Comparison of ENCODE assay signal across 10 cellular contexts in genomic region chr3:57298041-57298440, GRCh38. TPM values are rescaled to one million over a fixed set of nuclear protein-coding genes. Genes with fewer than 3 reads are reported as not detected.
DNase-seq lines count a peak whose midpoint lies in the region; ATAC-seq and TF ChIP-seq lines count a peak whose summit lies in the region.
"Had no signal": no experiment of that assay in that cellular context is flagged by ENCODE, and none has a peak within 500 bp of the region (broad histone marks: within the 10 kb centered on the region; RNA-seq: fewer than 3 reads in every experiment).

No MANE protein-coding gene starts in this region.

- peak; percentile 23 for DNase-seq in activated naive CD4-positive, alpha-beta T cell treated with anti-CD3 and anti-CD28 coated beads for 36 hours
- no peak for DNase-seq in activated naive CD4-positive, alpha-beta T cell treated with anti-CD3 and anti-CD28 coated beads, Interleukin-2, amount 50 U/mL, for 16 hours
- peak; percentile 65 for DNase-seq in RWPE1 (ENCODE audit: low spot score)
- DNase-seq in fibroblast of the aortic adventitia (ENCODE audit: low read depth) = peak; percentile 16
- no peak for DNase-seq in stimulated activated naive CD8-positive, alpha-beta T cell treated with anti-CD3 and anti-CD28 coated beads, Interleukin-15, Interleukin-2, amounts not matched to agents 100 U/mL and 50 U/mL, for 24 hours
- DNase-seq in activated gamma-delta T cell (lab: John Stamatoyannopoulos, UW) = no peak
- DNase-seq: BE2C, sigmoid colon had no signal

- peak; percentile 49 for ATAC-seq in stimulated activated naive CD8-positive, alpha-beta T cell treated with anti-CD3 and anti-CD28 coated beads, Interleukin-15, Interleukin-2, amounts not matched to agents 100 U/mL and 50 U/mL, for 24 hours
- ATAC-seq in HG03139 (IDR thresholded peaks at IDR 0.05; ENCODE audit: unreplicated experiment) = no peak
- ATAC-seq in GM21360 (IDR thresholded peaks at IDR 0.05; ENCODE audit: unreplicated experiment) = no peak

- no peaks in the 10 kb centered on the region for H3K36me3 Mint-ChIP-seq in activated naive CD4-positive, alpha-beta T cell treated with anti-CD3 and anti-CD28 coated beads for 36 hours (ENCODE audit: low read depth)

- H3K4me1 Mint-ChIP-seq in activated naive CD4-positive, alpha-beta T cell treated with anti-CD3 and anti-CD28 coated beads for 36 hours (ENCODE audit: low read depth) = no peaks in the 10 kb centered on the region

- POLR2A ChIA-PET in RWPE1 (lab: Yijun Ruan, JAX; ENCODE audit: low non-redundant PET) = no interaction called here

- no peaks in the 10 kb centered on the region for H3K9me3 Mint-ChIP-seq in activated naive CD4-positive, alpha-beta T cell treated with anti-CD3 and anti-CD28 coated beads for 36 hours

- no peak for TF ChIP-seq CTCF in RWPE1 (conservative IDR thresholded peaks at IDR 0.05; ENCODE audit: low read depth)
- peak; percentile 21 for TF ChIP-seq CTCF in fibroblast of the aortic adventitia (IDR thresholded peaks at IDR 0.05; ENCODE audit: insufficient read depth, low read length)

- no peak overlapping the region for H3K4me3 ChIP-seq in fibroblast of the aortic adventitia (ENCODE audit: low read depth, low read length)
- H3K4me3 ChIP-seq: sigmoid colon had no signal

- intact Hi-C loops in activated naive CD4-positive, alpha-beta T cell treated with anti-CD3 and anti-CD28 coated beads for 36 hours (cut with micrococcal nuclease) = no loop called here

- no peak overlapping the region for H3K4me3 Mint-ChIP-seq in activated naive CD4-positive, alpha-beta T cell treated with anti-CD3 and anti-CD28 coated beads for 36 hours

- CTCF ChIA-PET in activated naive CD4-positive, alpha-beta T cell treated with anti-CD3 and anti-CD28 coated beads for 36 hours (lab: Charles Lee) = interaction anchor here (0.6 kb wide), 1 partner anchor 661 kb away, joined by 3 read pairs; no protein-coding TSS in a partner anchor
- CTCF ChIA-PET in RWPE1 (lab: Yijun Ruan, JAX) = no interaction called here

- H3K27ac ChIP-seq in RWPE1 = no peak overlapping the region
- H3K27ac ChIP-seq: sigmoid colon had no signal

- no peak overlapping the region for H3K27ac Mint-ChIP-seq in activated naive CD4-positive, alpha-beta T cell treated with anti-CD3 and anti-CD28 coated beads for 36 hours

- H3K27me3 Mint-ChIP-seq in activated naive CD4-positive, alpha-beta T cell treated with anti-CD3 and anti-CD28 coated beads for 36 hours (ENCODE audit: low read depth) = peaks cover 7% of the 10 kb centered on the region

RNA-seq across cellular contexts. Expression of gene ASB14, which starts 5.6 kb away (rescaled TPM):
- not detected for total RNA-seq in activated naive CD4-positive, alpha-beta T cell treated with anti-CD3 and anti-CD28 coated beads for 36 hours
- under 0.01 TPM in 1 of 2 replicates, not detected in the other for total RNA-seq in fibroblast of the aortic adventitia (ENCODE audit: low replicate concordance)
- total RNA-seq: sigmoid colon had no signal

Comparison
In these comparisons a context has a peak if more than half of its experiments do, and no peak if none do; other contexts are left out.
1. DNase-seq: peak in activated naive CD4-positive, alpha-beta T cell treated with anti-CD3 and anti-CD28 coated beads for 36 hours (single experiment), RWPE1 (single experiment) and fibroblast of the aortic adventitia (single experiment); none in activated naive CD4-positive, alpha-beta T cell treated with anti-CD3 and anti-CD28 coated beads, Interleukin-2, amount 50 U/mL, for 16 hours (single experiment), stimulated activated naive CD8-positive, alpha-beta T cell treated with anti-CD3 and anti-CD28 coated beads, Interleukin-15, Interleukin-2, amounts not matched to agents 100 U/mL and 50 U/mL, for 24 hours (single experiment) and activated gamma-delta T cell (single experiment).